Comparison of ENCODE assay signal across 1 cellular context in genomic region chr14:63727736-63728728, GRCh38.
TF ChIP-seq lines count a peak whose summit lies in the region.

TSS of gene SGPP1 (minus strand) at chr14:63728065. CDS start at chr14:63727944, 121 bp downstream.

TF ChIP-seq in K562, 482 proteins besides CTCF, POLR2A, EP300 and RAD21 (continued from another document):
- TF ChIP-seq ZNF408 (CRISPR knock-in tag; IDR thresholded peaks at IDR 0.05; ENCODE audit: low read depth) (no peak), TRIM28 (IDR thresholded peaks at IDR 0.05) (no peak), CREM (IDR thresholded peaks at IDR 0.05; ENCODE audit: low read depth) (no peak), TEAD1 (CRISPR knock-in tag; IDR thresholded peaks at IDR 0.05) (0 out of 4 replicates have a peak, but pooled peaks of 1 of the 2 experiments have one; percentile 32), U2AF1 (optimal IDR thresholded peaks at IDR 0.05; ENCODE audit: low read depth, low read length) (no peak), ARID3A (IDR thresholded peaks at IDR 0.05; ENCODE audit: borderline replicate concordance, low read depth, low read length) (no peak), RAD51 (IDR thresholded peaks at IDR 0.05; ENCODE audit: borderline replicate concordance, low read depth) (no peak), SPI1 (IDR thresholded peaks at IDR 0.05; ENCODE audit: borderline replicate concordance, low read depth, low read length) (no peak), EZH2 (IDR thresholded peaks at IDR 0.05; ENCODE audit: borderline replicate concordance, low read depth, low read length) (no peak), ZNF79 (CRISPR knock-in tag; IDR thresholded peaks at IDR 0.05; ENCODE audit: low read depth) (no peak), ZNF311 (CRISPR knock-in tag; IDR thresholded peaks at IDR 0.05) (no peak), ZC3H8 (IDR thresholded peaks at IDR 0.05) (no peak), POLR2G (IDR thresholded peaks at IDR 0.05; ENCODE audit: low read depth, low read length) (peak; percentile 84), ATF7 (IDR thresholded peaks at IDR 0.05) (no peak), ZNF766 (CRISPR knock-in tag; conservative IDR thresholded peaks at IDR 0.05) (no peak), CHD2 (IDR thresholded peaks at IDR 0.05; ENCODE audit: low read depth, low read length) (no peak), FOXM1 (IDR thresholded peaks at IDR 0.05; ENCODE audit: low read depth) (no peak), FOXM1 (CRISPR knock-in tag; IDR thresholded peaks at IDR 0.05; ENCODE audit: low read depth) (no peak), NRF1 (conservative IDR thresholded peaks at IDR 0.05 in 1 of 2, IDR thresholded peaks at IDR 0.05 in 1 of 2) (no peak), ZNF639 (CRISPR knock-in tag; conservative IDR thresholded peaks at IDR 0.05 in 1 of 2, IDR thresholded peaks at IDR 0.05 in 1 of 2) (peak in 1 of 2 experiments; percentile 59; a peak in 1 of 4 replicates)
